8 cellular contexts compared by ENCODE assay signal in the genomic region with DNA sequence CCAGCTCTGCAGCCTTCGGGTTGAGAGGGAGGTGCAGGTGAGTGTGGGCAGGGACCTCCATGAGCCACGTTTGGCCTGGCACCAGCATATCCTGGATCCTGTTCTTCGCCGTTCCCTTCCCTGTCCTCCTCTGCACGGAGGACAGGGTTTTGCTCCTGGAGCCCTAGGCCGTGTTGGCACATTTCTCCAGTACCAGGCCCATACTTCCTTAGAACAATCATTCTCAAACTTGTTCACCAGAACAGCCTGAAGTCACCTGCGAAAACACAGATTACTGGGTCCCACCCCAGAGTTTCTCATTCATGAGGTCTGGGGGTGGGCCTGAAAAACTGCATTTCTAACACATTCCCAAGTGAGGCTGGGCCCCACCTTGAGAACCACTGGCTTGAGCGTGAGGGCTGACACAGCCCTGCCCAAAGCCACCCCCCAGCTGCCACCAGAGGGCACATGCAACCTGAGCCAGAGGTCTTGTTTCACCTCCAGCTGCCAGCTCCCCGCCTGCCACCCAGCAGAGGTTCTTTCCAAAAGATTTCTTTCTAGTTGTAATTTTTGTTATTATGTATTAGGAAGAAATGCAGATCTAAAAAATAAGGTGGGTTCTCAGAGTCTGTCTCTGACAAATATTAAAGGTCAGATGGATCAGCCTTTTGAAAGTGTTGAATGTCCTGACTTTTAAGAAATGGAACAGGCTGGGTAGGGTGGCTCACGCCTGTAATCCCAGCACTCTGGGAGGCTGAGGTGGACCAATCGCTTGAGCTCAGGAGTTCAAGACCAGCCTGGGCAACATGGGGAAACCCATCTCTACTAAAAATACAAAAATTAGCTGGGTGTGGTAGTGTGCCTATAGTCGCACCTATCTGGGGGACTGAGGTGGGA. TPM values are rescaled to one million over a fixed set of nuclear protein-coding genes. Genes with fewer than 3 reads are reported as not detected.
A peak's percentile ranks its signal among the peaks of the same experiment; 100 is the strongest.
DNase-seq lines count a peak whose midpoint lies in the region; ATAC-seq and TF ChIP-seq lines count a peak whose summit lies in the region.

No MANE protein-coding gene starts in this region.

- H3K27me3 ChIP-seq in trophoblast cell (ENCODE audit: insufficient read depth, low read length): no peaks in the 10 kb centered on the region

- WGBS in trophoblast cell (ENCODE audit: extremely low coverage, insufficient coverage, insufficient read length): no CpG with 5 or more reads among the region's 12 CpGs

- no peak overlapping the region for H3K4ac ChIP-seq in trophoblast cell (ENCODE audit: low read depth, low read length)

- no peak overlapping the region for H3K23ac ChIP-seq in trophoblast cell (ENCODE audit: low read length)

- POLR2A ChIA-PET in HEK293T (lab: Yijun Ruan, JAX): no interaction called here

- H4K12ac ChIP-seq in trophoblast cell (ENCODE audit: low read depth, low read length): no peak overlapping the region

- H2AFZ ChIP-seq in trophoblast cell (ENCODE audit: insufficient read depth, low read length, poor library complexity): no peak overlapping the region

- H3K14ac ChIP-seq in trophoblast cell (ENCODE audit: low read length): no peak overlapping the region

- H3K36me3 ChIP-seq in trophoblast cell (ENCODE audit: control insufficient read depth in 1 of 2, insufficient read depth in 2 of 2, low read length in 2 of 2): peaks cover 6 to 7% of the 10 kb centered on the region in 2 experiments

- no peak overlapping the region for H3K9ac ChIP-seq in trophoblast cell (ENCODE audit: low read length)

- H3K27ac ChIP-seq in trophoblast cell (ENCODE audit: low read depth, low read length): no peak overlapping the region

- no peaks in the 10 kb centered on the region for H3K79me1 ChIP-seq in trophoblast cell (ENCODE audit: low read length)

- no peak overlapping the region for H3K18ac ChIP-seq in trophoblast cell (ENCODE audit: low read length)

- H3K9me3 ChIP-seq in trophoblast cell (ENCODE audit: insufficient read depth, low read depth, low read length): no peaks in the 10 kb centered on the region

- CTCF ChIA-PET in HEK293T (lab: Yijun Ruan, JAX): interaction anchor here (0.7 to 1.4 kb wide), 4 partner anchors 15 to 307 kb away, joined by 3 to 5 read pairs (median 4); no protein-coding TSS in a partner anchor

- peaks cover 2 to 3% of the 10 kb centered on the region in 2 experiments for H3K4me1 ChIP-seq in trophoblast cell (ENCODE audit: control insufficient read depth in 1 of 2, insufficient read depth in 2 of 2, low read length in 2 of 2)

- no peak overlapping the region for H4K91ac ChIP-seq in trophoblast cell (ENCODE audit: low read depth, low read length)

- peak; percentile 42 for DNase-seq in ELR (ENCODE audit: low read depth)
- DNase-seq in MV-4-11 (lab: John Stamatoyannopoulos, UW): peak; percentile 25
- DNase-seq in activated CD8-positive, alpha-beta memory T cell treated with anti-CD3 and anti-CD28 coated beads for 24 hours: peak; percentile 82
- no peak for DNase-seq in epithelial cell of proximal tubule (ENCODE audit: low read depth)
- DNase-seq in trophoblast cell: peak; percentile 43 to 53
- DNase-seq in HEK293T (ENCODE audit: extremely low spot score): no peak

- H3K4me3 ChIP-seq in epithelial cell of proximal tubule (ENCODE audit: low read depth, low read length) (no peak overlapping the region), trophoblast cell (ENCODE audit: low read depth, low read length) (no peak overlapping the region)

- no peak overlapping the region for H2BK5ac ChIP-seq in trophoblast cell (ENCODE audit: low read depth, low read length, poor library complexity)

- no peaks in the 10 kb centered on the region for H3K79me2 ChIP-seq in trophoblast cell (ENCODE audit: control insufficient read depth, insufficient read depth, low read length, poor library complexity)

- no peak overlapping the region for H2AK5ac ChIP-seq in trophoblast cell (ENCODE audit: low read length)

- H2BK12ac ChIP-seq in trophoblast cell (ENCODE audit: low read length): no peak overlapping the region

- no peak overlapping the region for H2BK120ac ChIP-seq in trophoblast cell (ENCODE audit: insufficient read depth, low read length, poor library complexity)

- ATAC-seq in GM21576 (IDR thresholded peaks at IDR 0.05; ENCODE audit: unreplicated experiment): no peak
- ATAC-seq in HG02571 (IDR thresholded peaks at IDR 0.05; ENCODE audit: unreplicated experiment): no peak

- no peak overlapping the region for H4K8ac ChIP-seq in trophoblast cell (ENCODE audit: low read depth, low read length)

- no peak overlapping the region for H3K4me2 ChIP-seq in trophoblast cell (ENCODE audit: low read length)

- peak; percentile 81 for TF ChIP-seq CTCF in epithelial cell of proximal tubule (conservative IDR thresholded peaks at IDR 0.05; ENCODE audit: low read depth, low read length)

TF ChIP-seq in HEK293T, 16 proteins besides CTCF, POLR2A, EP300 and RAD21:
- TF ChIP-seq L3MBTL2 (conservative IDR thresholded peaks at IDR 0.05) (no peak), NFRKB (IDR thresholded peaks at IDR 0.05) (no peak), FOXK2 (IDR thresholded peaks at IDR 0.05) (no peak), ELF4 (IDR thresholded peaks at IDR 0.05) (no peak), CTBP1 (IDR thresholded peaks at IDR 0.05; ENCODE audit: borderline replicate concordance) (no peak), BHLHE40 (IDR thresholded peaks at IDR 0.05; ENCODE audit: borderline replicate concordance) (no peak), ARNT (IDR thresholded peaks at IDR 0.05) (no peak), SUZ12 (IDR thresholded peaks at IDR 0.05) (no peak), SP1 (IDR thresholded peaks at IDR 0.05) (no peak), LEF1 (IDR thresholded peaks at IDR 0.05; ENCODE audit: borderline replicate concordance) (no peak), FOXA1 (IDR thresholded peaks at IDR 0.05) (no peak), FOXM1 (IDR thresholded peaks at IDR 0.05; ENCODE audit: borderline replicate concordance) (no peak), ZNF384 (IDR thresholded peaks at IDR 0.05) (no peak), HDGF (IDR thresholded peaks at IDR 0.05; ENCODE audit: borderline replicate concordance) (no peak), TARDBP (IDR thresholded peaks at IDR 0.05) (no peak)
- TF ChIP-seq, protein P1, sequence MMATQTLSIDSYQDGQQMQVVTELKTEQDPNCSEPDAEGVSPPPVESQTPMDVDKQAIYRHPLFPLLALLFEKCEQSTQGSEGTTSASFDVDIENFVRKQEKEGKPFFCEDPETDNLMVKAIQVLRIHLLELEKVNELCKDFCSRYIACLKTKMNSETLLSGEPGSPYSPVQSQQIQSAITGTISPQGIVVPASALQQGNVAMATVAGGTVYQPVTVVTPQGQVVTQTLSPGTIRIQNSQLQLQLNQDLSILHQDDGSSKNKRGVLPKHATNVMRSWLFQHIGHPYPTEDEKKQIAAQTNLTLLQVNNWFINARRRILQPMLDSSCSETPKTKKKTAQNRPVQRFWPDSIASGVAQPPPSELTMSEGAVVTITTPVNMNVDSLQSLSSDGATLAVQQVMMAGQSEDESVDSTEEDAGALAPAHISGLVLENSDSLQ (IDR thresholded peaks at IDR 0.05): no peak
TF ChIP-seq in HEK293T: peak in this region for 0.

RNA-seq across cellular contexts. Expression of a gene that starts 39.6 kb away (rescaled TPM):
- 6.1 and 14.0 TPM in 2 replicates for total RNA-seq in epithelial cell of proximal tubule
- 4.2 and 4.4 TPM in 2 replicates for polyA plus RNA-seq in trophoblast cell (2013)

Comparison
In these comparisons a context has a peak if more than half of its experiments do, and no peak if none do; other contexts are left out.
1. DNase-seq: peak in ELR (single experiment), MV-4-11 (single experiment), activated CD8-positive, alpha-beta memory T cell treated with anti-CD3 and anti-CD28 coated beads for 24 hours (single experiment) and trophoblast cell (2 of 2); none in epithelial cell of proximal tubule (single experiment) and HEK293T (single experiment).